9 cellular contexts compared by ENCODE assay signal in the genomic region with DNA sequence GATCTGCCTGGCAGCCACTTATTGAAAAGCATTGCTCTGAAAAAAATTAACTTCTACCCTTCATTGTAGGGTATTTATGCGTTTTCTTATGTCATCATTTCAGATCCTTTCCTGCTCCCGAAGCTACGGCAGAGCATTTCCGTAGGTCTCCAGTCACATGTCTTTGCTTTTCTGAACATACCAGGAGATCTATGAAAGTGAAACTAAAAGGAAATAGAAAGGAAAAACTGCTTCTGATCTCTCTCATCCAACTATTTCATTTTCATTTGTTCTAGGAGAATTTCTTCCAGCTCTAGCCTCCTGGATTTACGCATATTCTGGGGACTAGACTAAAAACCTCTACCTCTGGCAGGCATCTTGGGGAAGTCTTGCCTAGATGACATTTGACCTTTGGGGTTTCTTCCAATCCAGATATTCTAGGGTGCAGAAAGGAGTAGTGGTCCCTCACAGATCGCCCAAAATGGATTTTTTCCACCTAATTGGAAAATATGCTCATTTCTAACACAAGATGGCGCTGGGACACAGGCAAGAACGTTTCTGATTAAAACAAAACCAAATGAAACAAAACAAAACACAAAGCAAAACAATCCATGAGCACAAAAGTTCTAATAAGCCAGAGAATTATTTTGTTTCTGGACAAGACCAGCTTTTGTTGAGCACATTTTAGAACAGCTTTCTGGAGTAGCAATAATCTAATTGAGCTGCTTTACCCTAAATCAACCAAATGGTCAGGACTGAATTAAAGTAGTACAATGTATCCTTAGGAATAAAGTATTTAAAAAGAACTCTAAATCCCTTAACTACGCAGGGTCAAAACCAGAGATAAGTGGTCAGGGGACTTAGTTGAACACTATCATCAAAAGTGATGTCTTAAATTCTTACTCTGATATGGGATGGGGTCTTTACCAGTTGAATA. TPM values are rescaled to one million over a fixed set of nuclear protein-coding genes. Genes with fewer than 3 reads are reported as not detected.
DNase-seq lines count a peak whose midpoint lies in the region; ATAC-seq and TF ChIP-seq lines count a peak whose summit lies in the region.
"Had no signal": no experiment of that assay in that cellular context is flagged by ENCODE, and none has a peak within 500 bp of the region (broad histone marks: within the 10 kb centered on the region; RNA-seq: fewer than 3 reads in every experiment).

No MANE protein-coding gene starts in this region.

- no peaks in the 10 kb centered on the region for H3K4me1 ChIP-seq in right atrium auricular region

- DNase-seq in AG04450 (ENCODE audit: low read depth, low spot score) (peak; percentile 8), G401 (ENCODE audit: low spot score) (peak; percentile 44), NCI-H345 (lab: John Stamatoyannopoulos, UW) (peak; percentile 20), right atrium auricular region (ENCODE audit: low spot score) (no peak), retina (peak; percentile 72)
- DNase-seq in activated naive CD8-positive, alpha-beta T cell treated with anti-CD3 and anti-CD28 coated beads, Interleukin-2, amount 50 U/mL, for 24 hours: no peak

- CTCF ChIA-PET in AG04450 (lab: Charles Lee): interaction anchor here (0.5 to 6.8 kb wide), 43 partner anchors 10 to 641 kb away, joined by 3 to 165 read pairs (median 4); partner anchors contain the start of gene PARP11

- H3K4me1 Mint-ChIP-seq in activated naive CD8-positive, alpha-beta T cell treated with anti-CD3 and anti-CD28 coated beads, Interleukin-2, amount 50 U/mL, for 24 hours: peaks cover 11% of the 10 kb centered on the region

- H3K27me3 ChIP-seq in AG04450 (ENCODE audit: control insufficient read depth, insufficient read depth, low read length) (peaks cover 14% of the 10 kb centered on the region), right atrium auricular region (no peaks in the 10 kb centered on the region)

- H3K27me3 Mint-ChIP-seq in activated naive CD8-positive, alpha-beta T cell treated with anti-CD3 and anti-CD28 coated beads, Interleukin-2, amount 50 U/mL, for 24 hours: no peaks in the 10 kb centered on the region

- ATAC-seq in activated naive CD8-positive, alpha-beta T cell treated with anti-CD3 and anti-CD28 coated beads, Interleukin-2, amount 50 U/mL, for 24 hours: no peak
- ATAC-seq in GM21423 (IDR thresholded peaks at IDR 0.05; ENCODE audit: unreplicated experiment) (no peak), HG03159 (IDR thresholded peaks at IDR 0.05; ENCODE audit: unreplicated experiment) (no peak)

- no peaks in the 10 kb centered on the region for H3K9me3 ChIP-seq in AG04450 (ENCODE audit: control insufficient read depth, insufficient read depth, low read length)
- H3K9me3 ChIP-seq in right atrium auricular region: no peaks in the 10 kb centered on the region

- H3K27ac ChIP-seq in AG04450 (ENCODE audit: low read depth, low read length): no peak overlapping the region
- peak overlapping the region; percentile 60 to 68 for H3K27ac ChIP-seq in right atrium auricular region

- no peaks in the 10 kb centered on the region for H3K9me3 Mint-ChIP-seq in activated naive CD8-positive, alpha-beta T cell treated with anti-CD3 and anti-CD28 coated beads, Interleukin-2, amount 50 U/mL, for 24 hours
- H3K9me3 Mint-ChIP-seq: IgD-negative memory B cell had no signal

- H3K36me3 Mint-ChIP-seq in activated naive CD8-positive, alpha-beta T cell treated with anti-CD3 and anti-CD28 coated beads, Interleukin-2, amount 50 U/mL, for 24 hours (ENCODE audit: low read depth): no peaks in the 10 kb centered on the region
- H3K36me3 Mint-ChIP-seq: IgD-negative memory B cell had no signal

- POLR2A ChIA-PET in AG04450 (lab: Yijun Ruan, JAX): interaction anchor here (0.9 kb wide), 1 partner anchor 391 kb away, joined by 3 read pairs; no protein-coding TSS in a partner anchor

- H3K4me3 Mint-ChIP-seq in activated naive CD8-positive, alpha-beta T cell treated with anti-CD3 and anti-CD28 coated beads, Interleukin-2, amount 50 U/mL, for 24 hours: no peak overlapping the region
- H3K4me3 Mint-ChIP-seq: IgD-negative memory B cell had no signal

- in situ Hi-C loops in G401 (cut with HindIII; ENCODE audit: low sequenced_read_pairs): no loop called here

- peak; percentile 86 for TF ChIP-seq CTCF in AG04450 (IDR thresholded peaks at IDR 0.05; ENCODE audit: low read depth, low read length)
- TF ChIP-seq CTCF in right atrium auricular region (IDR thresholded peaks at IDR 0.05): peak; percentile 65 to 90

- peak overlapping the region; percentile 3 for H3K27ac Mint-ChIP-seq in activated naive CD8-positive, alpha-beta T cell treated with anti-CD3 and anti-CD28 coated beads, Interleukin-2, amount 50 U/mL, for 24 hours
- H3K27ac Mint-ChIP-seq: IgD-negative memory B cell had no signal

- H3K4me3 ChIP-seq in AG04450 (ENCODE audit: low read depth, low read length) (peak overlapping the region; percentile 59), right atrium auricular region (peak overlapping the region; percentile 13 to 43)

- H3K36me3 ChIP-seq in right atrium auricular region: no peaks in the 10 kb centered on the region

RNA-seq across cellular contexts. Expression of gene PARP11, which starts 12.2 kb away (rescaled TPM):
- polyA plus RNA-seq in AG04450 (2011; rRNA removed): 5.4 and 6.9 TPM in 2 replicates
- 2.4 and 5.0 TPM in 2 replicates for polyA minus RNA-seq in AG04450 (2011; rRNA and poly(A)+ RNA removed)
- total RNA-seq in G401 (2014; rRNA removed; shearing (Covaris generic)): 3.4 and 7.4 TPM in 2 replicates
- 1 to 10 TPM; 2.6 to 2.9 TPM for total RNA-seq in right atrium auricular region

Comparison
In these comparisons a context has a peak if more than half of its experiments do, and no peak if none do; other contexts are left out.
1. DNase-seq: peak in AG04450 (single experiment), G401 (single experiment), NCI-H345 (single experiment) and retina (single experiment); none in activated naive CD8-positive, alpha-beta T cell treated with anti-CD3 and anti-CD28 coated beads, Interleukin-2, amount 50 U/mL, for 24 hours (single experiment) and right atrium auricular region (single experiment).